In the genomic region with DNA sequence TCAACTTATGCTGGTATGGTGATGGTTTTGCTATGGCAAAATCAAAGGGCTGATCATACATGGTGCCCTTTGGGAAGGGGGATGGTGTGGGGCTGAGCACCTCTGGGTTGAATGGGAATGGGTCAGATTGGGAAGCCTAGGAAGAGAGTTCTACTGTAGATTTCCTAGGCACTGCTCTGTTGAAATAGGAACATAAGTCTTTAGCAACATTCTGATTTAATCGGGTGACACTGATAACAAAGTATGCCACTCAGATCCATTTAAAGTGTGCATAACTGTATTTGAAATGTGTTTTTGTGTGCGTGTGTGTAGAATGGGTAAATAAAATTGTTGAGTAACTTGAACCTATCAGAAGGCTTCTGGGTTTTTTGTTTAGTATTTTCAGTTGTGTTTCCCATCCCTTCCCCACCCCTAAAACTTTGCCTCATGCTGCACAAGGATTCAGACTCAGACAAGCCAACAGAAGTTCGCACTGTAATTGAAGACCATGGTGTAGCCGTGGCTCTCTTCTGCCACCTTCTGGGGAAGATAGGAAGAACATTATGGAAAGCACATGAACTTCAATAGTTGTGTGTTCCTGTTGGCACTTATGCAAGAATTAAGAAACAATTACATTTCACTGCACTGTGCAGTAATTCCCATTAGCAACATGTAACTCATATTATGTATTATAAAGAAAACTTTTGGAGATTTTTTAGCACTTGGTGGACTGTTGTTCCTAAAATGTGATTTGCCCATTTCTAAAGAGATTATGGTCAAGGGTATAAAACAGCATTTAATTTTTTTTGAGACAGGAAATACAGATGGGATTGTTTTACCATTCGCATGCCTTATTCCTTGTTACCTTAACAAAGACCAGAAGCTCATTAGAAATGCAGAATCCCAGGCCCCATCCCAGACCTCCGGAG, we compare ENCODE assay signal across 8 cellular contexts. TPM values are rescaled to one million over a fixed set of nuclear protein-coding genes. Genes with fewer than 3 reads are reported as not detected.
DNase-seq lines count a peak whose midpoint lies in the region; TF ChIP-seq lines count a peak whose summit lies in the region.

No MANE protein-coding gene starts in this region.

- H3K9me3 Mint-ChIP-seq in Caco-2 (ENCODE audit: unreplicated experiment) (no peaks in the 10 kb centered on the region), brain (no peaks in the 10 kb centered on the region)

- no peak overlapping the region for H3K27ac Mint-ChIP-seq in Caco-2 (ENCODE audit: unreplicated experiment)
- H3K27ac Mint-ChIP-seq in brain: peak overlapping the region in 1 of 5 experiments; percentile 1

- BruUV-seq in Caco-2 (replicated peaks; lab: Mats Ljungman, UMichigan): no TSS peak

- intact Hi-C loops in Caco-2 (cut with micrococcal nuclease; ENCODE audit: unreplicated experiment): loop anchor here (1.0 to 5.0 kb wide), 3 partner anchors 24 to 140 kb away; a partner anchor contains a TSS

- H3K4me3 Mint-ChIP-seq in Caco-2 (ENCODE audit: unreplicated experiment) (no peak overlapping the region), brain (no peak overlapping the region)

- H3K27me3 ChIP-seq in Caco-2 (replicated peaks; ENCODE audit: control insufficient read depth, insufficient read depth, low read length) (no peaks in the 10 kb centered on the region), H7 (ENCODE audit: control insufficient read depth, insufficient read depth, low read length) (no peaks in the 10 kb centered on the region)

- peak; percentile 58 to 81 for DNase-seq in Caco-2
- peak; percentile 51 for DNase-seq in H7
- peak; percentile 89 for DNase-seq in NCI-H2107 treated with DMSO at 0.1 percent for 48 hours (lab: John Stamatoyannopoulos, UW; ENCODE audit: unreplicated experiment)
- peak; percentile 44 for DNase-seq in UCSD-AML1 (lab: John Stamatoyannopoulos, UW; ENCODE audit: unreplicated experiment)
- DNase-seq in iPS-NIHi11 (ENCODE audit: low spot score): peak; percentile 72
- peak; percentile 28 to 83 (median 37) for DNase-seq in stimulated activated CD4-positive, alpha-beta T cell treated with anti-CD3 and anti-CD28 coated beads, Interleukin-12 subunit alpha, Interleukin-12 subunit beta, amount 100 ng/mL, for 48 hours (ENCODE audit: low read depth in 2 of 3, low spot score in 1 of 3)
- DNase-seq in 8988T: no peak

- H3K36me3 ChIP-seq in Caco-2 (ENCODE audit: control insufficient read depth, insufficient read depth, low read length): peaks cover under 1% of the 10 kb centered on the region; the same call in 1 of the 2 replicates
- peaks cover 1% of the 10 kb centered on the region; the same call in 1 of the 2 replicates for H3K36me3 ChIP-seq in H7 (replicated peaks; ENCODE audit: control insufficient read depth, insufficient read depth, low read length)

- H3K36me3 Mint-ChIP-seq in Caco-2 (ENCODE audit: insufficient read depth, unreplicated experiment) (no peaks in the 10 kb centered on the region), brain (no peaks in the 10 kb centered on the region)

- H3K9me3 ChIP-seq in Caco-2: no peaks in the 10 kb centered on the region

- no peak overlapping the region for H3K4me3 ChIP-seq in Caco-2 (ENCODE audit: low read depth, low read length)
- H3K4me3 ChIP-seq in H7 (ENCODE audit: insufficient read depth, low read depth, low read length): no peak overlapping the region

- no peaks in the 10 kb centered on the region for H3K4me1 ChIP-seq in Caco-2

- CTCF ChIA-PET in Caco-2 (lab: Charles Lee): no interaction called here

- POLR2A ChIA-PET in Caco-2 (lab: Charles Lee): no interaction called here

- H3K27me3 Mint-ChIP-seq in Caco-2 (ENCODE audit: insufficient read depth, unreplicated experiment) (no peaks in the 10 kb centered on the region), brain (peaks cover 4% of the 10 kb centered on the region)

- TF ChIP-seq CTCF in Caco-2 (IDR thresholded peaks at IDR 0.05; ENCODE audit: insufficient read depth in 1 of 2, low read depth in 1 of 2, low read length in 1 of 2, severe bottlenecking in 1 of 2, unreplicated experiment in 1 of 2) (peak; percentile 89 to 92), brain (conservative IDR thresholded peaks at IDR 0.05) (peak; percentile 85 to 90)

- H3K4me1 Mint-ChIP-seq in Caco-2 (ENCODE audit: low read depth, unreplicated experiment): no peaks in the 10 kb centered on the region
- H3K4me1 Mint-ChIP-seq in brain: no peaks in the 10 kb centered on the region

RNA-seq across cellular contexts. Expression of a gene that starts 10.9 kb away (rescaled TPM):
- 93.0 and 99.8 TPM in 2 replicates for total RNA-seq in Caco-2 (2022)
- total RNA-seq in H7 (2014; rRNA removed; shearing (Covaris generic)): not detected in 2 replicates
- not detected for polyA plus RNA-seq in brain (ENCODE audit: insufficient read depth, low read depth, low replicate concordance)

RNA-seq across cellular contexts. Expression of a gene that starts 24.6 kb away (rescaled TPM):
- total RNA-seq in Caco-2 (2022): 36.4 and 38.9 TPM in 2 replicates
- 12.7 and 16.6 TPM in 2 replicates for total RNA-seq in H7 (2014; rRNA removed; shearing (Covaris generic))
- polyA plus RNA-seq in brain (ENCODE audit: insufficient read depth, low read depth, low replicate concordance): 74.2 TPM

RNA-seq across cellular contexts. Expression of a gene that starts 26.3 kb away (rescaled TPM):
- 10.6 and 12.7 TPM in 2 replicates for total RNA-seq in Caco-2 (2022)
- not detected in 2 replicates for total RNA-seq in H7 (2014; rRNA removed; shearing (Covaris generic))
- polyA plus RNA-seq in brain (ENCODE audit: insufficient read depth, low read depth, low replicate concordance): not detected

RNA-seq across cellular contexts. Expression of a gene that starts 26.7 kb away (rescaled TPM):
- total RNA-seq in Caco-2 (2022): 11.8 and 11.9 TPM in 2 replicates
- total RNA-seq in H7 (2014; rRNA removed; shearing (Covaris generic)): 19.2 and 22.5 TPM in 2 replicates
- polyA plus RNA-seq in brain (ENCODE audit: insufficient read depth, low read depth, low replicate concordance): 2.4 TPM

RNA-seq across cellular contexts. Expression of a gene that starts 45.2 kb away (rescaled TPM):
- total RNA-seq in Caco-2 (2022): 8.7 and 10.4 TPM in 2 replicates
- 0.52 and 0.55 TPM in 2 replicates for total RNA-seq in H7 (2014; rRNA removed; shearing (Covaris generic))
- 2.1 TPM for polyA plus RNA-seq in brain (ENCODE audit: insufficient read depth, low read depth, low replicate concordance)

Comparison
In these comparisons a context has a peak if more than half of its experiments do, and no peak if none do; other contexts are left out.
1. RNA of a gene that starts 10.9 kb away (total RNA-seq): 93.0 to 99.8 TPM in Caco-2; not detected in H7; every median in the first group is over 10 times any median in the second.
2. RNA of a gene that starts 26.3 kb away (total RNA-seq): 10.6 to 12.7 TPM in Caco-2; not detected in H7; every median in the first group is over 10 times any median in the second.